8 cellular contexts compared by ENCODE assay signal in genomic region chr9:21434202-21435014, GRCh38.
DNase-seq lines count a peak whose midpoint lies in the region; ATAC-seq and TF ChIP-seq lines count a peak whose summit lies in the region.

No MANE protein-coding gene starts in this region.

- no peaks in the 10 kb centered on the region for H3K36me3 Mint-ChIP-seq in activated naive CD4-positive, alpha-beta T cell treated with anti-CD3 and anti-CD28 coated beads, Interleukin-2, amount 10 ng/mL, durations not matched to agents 7 days and 5 days

- H3K9me3 Mint-ChIP-seq in activated naive CD4-positive, alpha-beta T cell treated with anti-CD3 and anti-CD28 coated beads, Interleukin-2, amount 10 ng/mL, durations not matched to agents 7 days and 5 days, result no peaks in the 10 kb centered on the region

- no peak overlapping the region for H3K27ac Mint-ChIP-seq in activated naive CD4-positive, alpha-beta T cell treated with anti-CD3 and anti-CD28 coated beads, Interleukin-2, amount 10 ng/mL, durations not matched to agents 7 days and 5 days

- peak; percentile 48; the same call in 1 of the 2 replicates for TF ChIP-seq CTCF in GM12874 (IDR thresholded peaks at IDR 0.05; ENCODE audit: insufficient read depth, low read depth, low read length)

- peak; percentile 43 for DNase-seq in AG20443 (ENCODE audit: low spot score)
- peak; percentile 23 to 64 for DNase-seq in NCI-H526 (lab: John Stamatoyannopoulos, UW)
- peak; percentile 70 for DNase-seq in activated naive CD4-positive, alpha-beta T cell treated with anti-CD3 and anti-CD28 coated beads, Interleukin-2, amount 10 ng/mL, durations not matched to agents 7 days and 5 days
- peak; percentile 22 for DNase-seq in iPS-NIHi11 (ENCODE audit: low spot score)
- peak; percentile 59 for DNase-seq in stimulated activated CD8-positive, alpha-beta memory T cell treated with anti-CD3 and anti-CD28 coated beads, Interleukin-4, amount 100 ng/mL, for 48 hours

- CTCF ChIA-PET in activated naive CD4-positive, alpha-beta T cell treated with anti-CD3 and anti-CD28 coated beads, Interleukin-2, amount 10 ng/mL, durations not matched to agents 7 days and 5 days (lab: Charles Lee), result interaction anchor here (0.6 to 3.8 kb wide), 25 partner anchors 8 to 669 kb away, joined by 3 to 32 read pairs (median 4); partner anchors contain the start of gene KLHL9

- peaks cover 41% of the 10 kb centered on the region for H3K27me3 Mint-ChIP-seq in activated naive CD4-positive, alpha-beta T cell treated with anti-CD3 and anti-CD28 coated beads, Interleukin-2, amount 10 ng/mL, durations not matched to agents 7 days and 5 days

- H3K4me3 Mint-ChIP-seq in activated naive CD4-positive, alpha-beta T cell treated with anti-CD3 and anti-CD28 coated beads, Interleukin-2, amount 10 ng/mL, durations not matched to agents 7 days and 5 days, result no peak overlapping the region

- H3K4me1 Mint-ChIP-seq in activated naive CD4-positive, alpha-beta T cell treated with anti-CD3 and anti-CD28 coated beads, Interleukin-2, amount 10 ng/mL, durations not matched to agents 7 days and 5 days, result no peaks in the 10 kb centered on the region

- ATAC-seq in HG02623 (IDR thresholded peaks at IDR 0.05; ENCODE audit: unreplicated experiment) (no peak), GM21717 (IDR thresholded peaks at IDR 0.05; ENCODE audit: unreplicated experiment) (no peak)
